In the genomic region with DNA sequence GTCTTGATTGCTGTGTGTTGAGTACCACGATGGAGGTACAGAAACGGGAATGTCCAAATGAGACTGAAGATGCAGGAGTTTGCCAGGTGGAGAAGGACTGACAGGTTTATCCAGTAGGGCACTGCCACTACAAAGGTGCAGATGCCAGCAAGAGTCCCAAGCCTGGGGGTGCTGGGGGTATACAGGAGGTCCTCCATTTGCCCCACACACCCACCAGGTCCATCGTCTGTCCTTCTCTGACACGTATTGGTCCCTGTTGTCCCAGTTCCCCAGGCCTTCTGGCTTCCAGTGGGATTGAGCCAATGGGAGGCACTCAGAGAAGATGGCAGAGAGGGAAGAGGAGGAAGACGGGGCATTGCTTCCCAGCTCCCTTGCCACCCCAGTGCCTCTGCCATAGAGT, we compare ENCODE assay signal across 9 cellular contexts.
"Had no signal": no experiment of that assay in that cellular context is flagged by ENCODE, and none has a peak within 500 bp of the region (broad histone marks: within the 10 kb centered on the region; RNA-seq: fewer than 3 reads in every experiment).

No MANE protein-coding gene starts in this region.

- H2AFZ ChIP-seq: GM23338 had no signal

- H3K36me3 Mint-ChIP-seq: IgD-negative memory B cell had no signal

- H3K4me3 ChIP-seq: GM23338, HAP-1 had no signal

- H3K27ac Mint-ChIP-seq: GM23338, HFFc6, IgD-negative memory B cell had no signal

- H3K4me2 ChIP-seq: GM23338 had no signal

- H3K4me3 Mint-ChIP-seq: GM23338, HFFc6, IgD-negative memory B cell had no signal

- DNase-seq: H7, HFFc6, KBM-7 had no signal

- H3K9me3 ChIP-seq: HAP-1 had no signal

- H3K27ac ChIP-seq: HL-60 had no signal

- H3K4me1 Mint-ChIP-seq: IgD-negative memory B cell had no signal

- H3K9me3 Mint-ChIP-seq: GM23338, HFFc6, IgD-negative memory B cell had no signal

- FAIRE-seq: HTR-8/SVneo had no signal

- H3K4me1 ChIP-seq: HAP-1 had no signal

- ATAC-seq: GM23338, HCT116 had no signal
